In the genomic region with DNA sequence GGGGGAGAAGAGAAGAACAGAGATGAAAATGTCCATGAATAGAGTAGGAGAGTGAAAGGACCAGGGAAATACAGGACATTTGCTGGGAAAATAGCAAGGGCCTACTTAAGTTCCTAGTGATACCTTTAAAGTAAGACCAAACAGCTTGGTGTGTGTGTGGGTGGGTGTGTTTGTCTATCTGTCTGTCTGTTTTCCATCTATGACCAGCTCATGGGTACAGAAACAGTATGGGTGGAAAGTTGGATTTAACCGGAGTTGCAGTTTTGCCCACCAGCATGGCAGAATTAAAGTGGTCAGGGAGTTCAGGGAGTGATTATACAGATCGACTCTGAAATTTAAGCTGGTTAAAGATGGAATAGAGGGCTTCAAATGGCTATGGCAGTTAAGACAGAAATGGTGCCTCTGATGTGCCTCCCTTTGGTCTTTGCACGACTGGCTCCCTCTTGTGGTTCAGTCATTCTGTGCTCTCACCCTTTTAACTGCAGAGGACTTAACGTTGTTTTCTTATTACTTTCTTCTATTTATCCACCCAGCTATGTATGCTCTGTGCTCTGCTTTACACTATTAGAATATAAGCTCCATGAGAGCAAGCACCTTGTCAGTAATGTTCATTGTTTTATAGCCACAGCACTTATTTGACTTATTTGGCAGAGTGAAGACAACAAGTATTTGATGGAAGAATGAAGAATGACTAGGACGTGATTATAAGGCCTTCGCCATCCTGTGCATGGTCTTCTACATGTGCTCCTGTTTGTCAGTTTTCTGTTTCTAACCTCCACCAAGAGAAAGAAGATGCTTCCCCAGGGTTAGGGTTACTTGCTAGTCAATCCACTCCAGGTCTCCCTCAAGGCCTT, we compare ENCODE assay signal across 8 cellular contexts.
DNase-seq lines count a peak whose midpoint lies in the region; ATAC-seq and TF ChIP-seq lines count a peak whose summit lies in the region.

No MANE protein-coding gene starts in this region.

- H2AFZ ChIP-seq in mesenchymal stem cell (ENCODE audit: low read depth, low read length), result no peak overlapping the region

- no peak overlapping the region for H3K4me3 Mint-ChIP-seq in activated CD4-positive, alpha-beta T cell treated with anti-CD3 and anti-CD28 coated beads, Interleukin-2, amount 10 ng/mL, durations not matched to agents 24 days and 14 days

- H2BK120ac ChIP-seq in mesenchymal stem cell (ENCODE audit: low read depth, low read length), result no peak overlapping the region

- H2AK5ac ChIP-seq in mesenchymal stem cell (ENCODE audit: low read length, severe bottlenecking), result no peak overlapping the region

- ATAC-seq in GM18861 (IDR thresholded peaks at IDR 0.05; ENCODE audit: unreplicated experiment), result peak; percentile 80
- ATAC-seq in HG03159 (IDR thresholded peaks at IDR 0.05; ENCODE audit: unreplicated experiment), result peak; percentile 90

- peaks cover 6% of the 10 kb centered on the region for H3K27me3 Mint-ChIP-seq in activated CD4-positive, alpha-beta T cell treated with anti-CD3 and anti-CD28 coated beads, Interleukin-2, amount 10 ng/mL, durations not matched to agents 24 days and 14 days

- no peaks in the 10 kb centered on the region for H3K79me1 ChIP-seq in mesenchymal stem cell (replicated peaks; ENCODE audit: low read length, poor library complexity, severe bottlenecking)

- no peaks in the 10 kb centered on the region for H3K4me1 ChIP-seq in mesenchymal stem cell (ENCODE audit: control insufficient read depth, insufficient read depth, low read depth, low read length)

- DNase-seq in AG04450 (ENCODE audit: low read depth, low spot score), result no peak
- peak; percentile 62 for DNase-seq in NCI-H460 (ENCODE audit: extremely low read depth, low read depth)
- peak; percentile 90 for DNase-seq in activated CD4-positive, alpha-beta T cell treated with anti-CD3 and anti-CD28 coated beads, Interleukin-2, amount 10 ng/mL, durations not matched to agents 24 days and 14 days
- DNase-seq in ecto neural progenitor cell (ENCODE audit: low spot score), result peak; percentile 56
- peak; percentile 68 for DNase-seq in mesenchymal stem cell
- peak; percentile 9 to 77 (median 54) for DNase-seq in stimulated activated naive CD4-positive, alpha-beta T cell (lab: John Stamatoyannopoulos, UW)

- H3K14ac ChIP-seq in mesenchymal stem cell (ENCODE audit: low read length in 2 of 2), result no peak overlapping the region

- no peak overlapping the region for H3K18ac ChIP-seq in mesenchymal stem cell (ENCODE audit: low read depth in 1 of 2, low read length in 2 of 2)

- H3K27ac Mint-ChIP-seq in activated CD4-positive, alpha-beta T cell treated with anti-CD3 and anti-CD28 coated beads, Interleukin-2, amount 10 ng/mL, durations not matched to agents 24 days and 14 days, result no peak overlapping the region

- no peak overlapping the region for H3K9ac ChIP-seq in mesenchymal stem cell (ENCODE audit: low read length)

- H3K9me3 Mint-ChIP-seq in activated CD4-positive, alpha-beta T cell treated with anti-CD3 and anti-CD28 coated beads, Interleukin-2, amount 10 ng/mL, durations not matched to agents 24 days and 14 days, result no peaks in the 10 kb centered on the region

- no peak overlapping the region for H3K4ac ChIP-seq in mesenchymal stem cell (ENCODE audit: low read depth in 1 of 2, low read length in 2 of 2)

- CTCF ChIA-PET in AG04450 (lab: Charles Lee), result interaction anchor here (0.5 to 3.0 kb wide), 17 partner anchors 10 to 612 kb away, joined by 3 to 24 read pairs (median 4); no protein-coding TSS in a partner anchor

- 58% methylated on average over 6 of the region's 6 CpGs for WGBS in mesenchymal stem cell

- H3K27ac ChIP-seq in AG04450 (ENCODE audit: low read depth, low read length) (no peak overlapping the region), mesenchymal stem cell (ENCODE audit: low read length, poor library complexity, severe bottlenecking) (no peak overlapping the region)

- H3K9me3 ChIP-seq in AG04450 (ENCODE audit: control insufficient read depth, insufficient read depth, low read length) (no peaks in the 10 kb centered on the region), mesenchymal stem cell (ENCODE audit: control insufficient read depth, low read length) (no peaks in the 10 kb centered on the region)

- H2BK5ac ChIP-seq in mesenchymal stem cell (ENCODE audit: low read depth, low read length, poor library complexity, severe bottlenecking), result no peak overlapping the region

- no peak overlapping the region for H4K8ac ChIP-seq in mesenchymal stem cell (ENCODE audit: low read length)

- no peaks in the 10 kb centered on the region for H3K36me3 Mint-ChIP-seq in activated CD4-positive, alpha-beta T cell treated with anti-CD3 and anti-CD28 coated beads, Interleukin-2, amount 10 ng/mL, durations not matched to agents 24 days and 14 days (ENCODE audit: low read depth)

- POLR2A ChIA-PET in AG04450 (lab: Yijun Ruan, JAX), result no interaction called here

- H2BK12ac ChIP-seq in mesenchymal stem cell (ENCODE audit: low read length in 2 of 2), result no peak overlapping the region

- peak; percentile 81 for TF ChIP-seq CTCF in AG04450 (IDR thresholded peaks at IDR 0.05; ENCODE audit: low read depth, low read length)

- peaks cover 5% of the 10 kb centered on the region for H3K4me1 Mint-ChIP-seq in activated CD4-positive, alpha-beta T cell treated with anti-CD3 and anti-CD28 coated beads, Interleukin-2, amount 10 ng/mL, durations not matched to agents 24 days and 14 days

- H3K4me3 ChIP-seq in AG04450 (ENCODE audit: low read depth, low read length), result no peak overlapping the region
- no peak overlapping the region for H3K4me3 ChIP-seq in mesenchymal stem cell (ENCODE audit: insufficient read depth in 1 of 2, low read depth in 1 of 2, low read length in 2 of 2)

- no peak overlapping the region for H3K23ac ChIP-seq in mesenchymal stem cell (ENCODE audit: low read length in 2 of 2)

- H4K91ac ChIP-seq in mesenchymal stem cell (ENCODE audit: low read length), result no peak overlapping the region

- H3K27me3 ChIP-seq in AG04450 (ENCODE audit: control insufficient read depth, insufficient read depth, low read length) (peaks cover 6% of the 10 kb centered on the region), mesenchymal stem cell (ENCODE audit: control insufficient read depth in 1 of 2, insufficient read depth in 1 of 2, low read length in 2 of 2) (no peaks in the 10 kb centered on the region)

- no peak overlapping the region for H3K4me2 ChIP-seq in mesenchymal stem cell (ENCODE audit: low read length, poor library complexity, severe bottlenecking)

- H3K36me3 ChIP-seq in mesenchymal stem cell (ENCODE audit: control insufficient read depth in 1 of 2, insufficient read depth in 2 of 2, low read depth in 1 of 2, low read length in 2 of 2), result no peaks in the 10 kb centered on the region

- no peak overlapping the region for H2BK15ac ChIP-seq in mesenchymal stem cell (ENCODE audit: low read depth, poor library complexity, severe bottlenecking)

- intact Hi-C loops in activated CD4-positive, alpha-beta T cell treated with anti-CD3 and anti-CD28 coated beads, Interleukin-2, amount 10 ng/mL, durations not matched to agents 24 days and 14 days (cut with micrococcal nuclease), result loop anchor here (1.0 to 10.0 kb wide), 3 partner anchors 12 to 811 kb away; a partner anchor contains a TSS
